ENCODE assay signal across 13 cellular contexts in the genomic region with DNA sequence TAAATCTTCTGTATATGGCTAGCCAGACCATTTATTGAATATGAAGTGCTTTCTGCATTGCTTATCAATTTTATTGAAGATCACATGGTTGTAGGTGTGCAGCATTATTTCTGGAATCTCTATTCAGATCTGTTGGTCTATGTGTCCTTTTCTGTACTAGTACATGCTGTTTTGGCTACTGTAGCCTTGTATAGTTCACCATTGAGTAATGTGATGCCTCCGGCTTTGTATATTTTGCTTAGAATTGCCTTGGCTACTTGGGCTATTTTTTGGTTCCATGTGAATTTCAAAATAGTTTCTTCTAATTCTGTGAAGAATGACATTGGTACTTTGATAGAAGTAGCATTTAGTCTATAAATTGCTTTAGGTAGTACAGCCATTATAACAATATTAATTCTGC.
"Had no signal": no experiment of that assay in that cellular context is flagged by ENCODE, and none has a peak within 500 bp of the region (broad histone marks: within the 10 kb centered on the region; RNA-seq: fewer than 3 reads in every experiment).

No MANE protein-coding gene starts in this region.

- H3K27me3 Mint-ChIP-seq: naive thymus-derived CD4-positive, alpha-beta T cell had no signal

- H3K27ac ChIP-seq: colonic mucosa, esophagus squamous epithelium, hepatocyte, parathyroid adenoma, sigmoid colon had no signal

- DNase-seq: colonic mucosa; dermis blood vessel endothelial cell; esophagus squamous epithelium; head of caudate nucleus; naive thymus-derived CD4-positive, alpha-beta T cell; nephron progenitor cell; sigmoid colon; small intestine; stimulated activated CD4-positive, alpha-beta T cell treated with anti-CD3 and anti-CD28 coated beads, Interleukin-12 subunit alpha, Interleukin-12 subunit beta, amount 100 ng/mL, for 4 hours; stimulated activated naive CD4-positive, alpha-beta T cell; trophoblast cell had no signal

- H3K9me3 ChIP-seq: colonic mucosa, sigmoid colon had no signal

- H3K36me3 ChIP-seq: colonic mucosa, esophagus squamous epithelium, sigmoid colon had no signal

- H3K4me1 ChIP-seq: colonic mucosa, esophagus squamous epithelium, parathyroid adenoma, sigmoid colon had no signal

- H3K4me1 Mint-ChIP-seq: naive thymus-derived CD4-positive, alpha-beta T cell; nephron progenitor cell had no signal

- H3K4me3 Mint-ChIP-seq: naive thymus-derived CD4-positive, alpha-beta T cell; nephron progenitor cell had no signal

- H3K27me3 ChIP-seq: colonic mucosa, esophagus squamous epithelium, hepatocyte, sigmoid colon had no signal

- H3K27ac Mint-ChIP-seq: naive thymus-derived CD4-positive, alpha-beta T cell; nephron progenitor cell had no signal

- ATAC-seq: naive thymus-derived CD4-positive, alpha-beta T cell had no signal

- H3K36me3 Mint-ChIP-seq: naive thymus-derived CD4-positive, alpha-beta T cell had no signal

- H3K4me3 ChIP-seq: colonic mucosa, esophagus squamous epithelium, hepatocyte, sigmoid colon had no signal
